ENCODE assay signal across 4 cellular contexts in genomic region chr1:91279-91678, GRCh38. TPM values are rescaled to one million over a fixed set of nuclear protein-coding genes. Genes with fewer than 3 reads are reported as not detected.
"Had no signal": no experiment of that assay in that cellular context is flagged by ENCODE, and none has a peak within 500 bp of the region (broad histone marks: within the 10 kb centered on the region; RNA-seq: fewer than 3 reads in every experiment).

No MANE protein-coding gene starts in this region.

RNA-seq across cellular contexts. Expression of gene OR4F5, which starts 26.1 kb away (rescaled TPM):
- polyA plus RNA-seq: cardiac muscle cell, endothelial cell of umbilical vein, heart right ventricle, hepatocyte had no signal
